1 cellular context compared by ENCODE assay signal in the genomic region with DNA sequence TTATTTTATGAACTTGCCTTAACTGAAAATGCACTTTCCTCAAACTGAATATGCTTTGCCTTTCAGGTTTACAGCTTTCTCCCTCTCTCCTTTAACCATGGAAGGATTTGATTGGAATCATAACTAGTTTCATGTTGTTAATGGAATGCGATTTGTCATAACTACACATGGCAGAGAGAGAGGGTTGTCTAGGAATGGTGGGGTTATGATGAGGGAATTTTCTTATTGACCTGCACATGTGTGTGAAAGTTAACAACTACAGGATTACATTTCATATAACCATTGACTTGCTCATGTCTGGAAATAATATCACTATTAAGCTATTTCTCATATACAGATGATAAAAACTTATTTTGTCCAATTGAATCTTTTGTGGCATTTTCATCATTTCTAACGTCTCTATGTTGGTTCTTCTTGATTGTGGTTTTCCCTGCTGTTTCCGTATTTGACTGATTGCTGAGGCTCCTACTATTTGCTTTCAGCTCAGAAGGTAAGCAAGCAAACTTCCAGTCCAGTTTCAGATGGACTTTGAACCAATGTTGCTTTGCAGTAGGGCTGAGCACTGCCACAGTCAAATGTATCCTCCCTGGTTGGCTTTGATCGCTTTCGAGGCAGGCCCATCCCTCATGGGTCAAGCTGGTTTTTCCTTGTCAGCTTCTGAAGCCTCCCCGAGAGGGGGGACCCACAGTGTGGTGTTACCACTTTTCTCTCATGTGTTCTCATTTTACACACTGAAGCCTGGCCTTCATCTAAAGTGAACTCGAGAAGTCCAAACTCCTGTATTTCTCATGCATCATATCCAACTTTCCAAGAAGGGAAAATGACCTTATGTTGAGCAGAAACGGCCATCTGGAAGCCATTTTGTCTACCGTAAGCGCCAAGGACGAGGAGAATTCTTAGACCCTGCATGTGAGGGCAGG.
A peak's percentile ranks its signal among the peaks of the same experiment; 100 is the strongest.
TF ChIP-seq lines count a peak whose summit lies in the region.

No MANE protein-coding gene starts in this region.

TF ChIP-seq in HepG2, 621 proteins besides CTCF, POLR2A, EP300 and RAD21 (continued from another document and continues in another):
- TF ChIP-seq, protein P1, sequence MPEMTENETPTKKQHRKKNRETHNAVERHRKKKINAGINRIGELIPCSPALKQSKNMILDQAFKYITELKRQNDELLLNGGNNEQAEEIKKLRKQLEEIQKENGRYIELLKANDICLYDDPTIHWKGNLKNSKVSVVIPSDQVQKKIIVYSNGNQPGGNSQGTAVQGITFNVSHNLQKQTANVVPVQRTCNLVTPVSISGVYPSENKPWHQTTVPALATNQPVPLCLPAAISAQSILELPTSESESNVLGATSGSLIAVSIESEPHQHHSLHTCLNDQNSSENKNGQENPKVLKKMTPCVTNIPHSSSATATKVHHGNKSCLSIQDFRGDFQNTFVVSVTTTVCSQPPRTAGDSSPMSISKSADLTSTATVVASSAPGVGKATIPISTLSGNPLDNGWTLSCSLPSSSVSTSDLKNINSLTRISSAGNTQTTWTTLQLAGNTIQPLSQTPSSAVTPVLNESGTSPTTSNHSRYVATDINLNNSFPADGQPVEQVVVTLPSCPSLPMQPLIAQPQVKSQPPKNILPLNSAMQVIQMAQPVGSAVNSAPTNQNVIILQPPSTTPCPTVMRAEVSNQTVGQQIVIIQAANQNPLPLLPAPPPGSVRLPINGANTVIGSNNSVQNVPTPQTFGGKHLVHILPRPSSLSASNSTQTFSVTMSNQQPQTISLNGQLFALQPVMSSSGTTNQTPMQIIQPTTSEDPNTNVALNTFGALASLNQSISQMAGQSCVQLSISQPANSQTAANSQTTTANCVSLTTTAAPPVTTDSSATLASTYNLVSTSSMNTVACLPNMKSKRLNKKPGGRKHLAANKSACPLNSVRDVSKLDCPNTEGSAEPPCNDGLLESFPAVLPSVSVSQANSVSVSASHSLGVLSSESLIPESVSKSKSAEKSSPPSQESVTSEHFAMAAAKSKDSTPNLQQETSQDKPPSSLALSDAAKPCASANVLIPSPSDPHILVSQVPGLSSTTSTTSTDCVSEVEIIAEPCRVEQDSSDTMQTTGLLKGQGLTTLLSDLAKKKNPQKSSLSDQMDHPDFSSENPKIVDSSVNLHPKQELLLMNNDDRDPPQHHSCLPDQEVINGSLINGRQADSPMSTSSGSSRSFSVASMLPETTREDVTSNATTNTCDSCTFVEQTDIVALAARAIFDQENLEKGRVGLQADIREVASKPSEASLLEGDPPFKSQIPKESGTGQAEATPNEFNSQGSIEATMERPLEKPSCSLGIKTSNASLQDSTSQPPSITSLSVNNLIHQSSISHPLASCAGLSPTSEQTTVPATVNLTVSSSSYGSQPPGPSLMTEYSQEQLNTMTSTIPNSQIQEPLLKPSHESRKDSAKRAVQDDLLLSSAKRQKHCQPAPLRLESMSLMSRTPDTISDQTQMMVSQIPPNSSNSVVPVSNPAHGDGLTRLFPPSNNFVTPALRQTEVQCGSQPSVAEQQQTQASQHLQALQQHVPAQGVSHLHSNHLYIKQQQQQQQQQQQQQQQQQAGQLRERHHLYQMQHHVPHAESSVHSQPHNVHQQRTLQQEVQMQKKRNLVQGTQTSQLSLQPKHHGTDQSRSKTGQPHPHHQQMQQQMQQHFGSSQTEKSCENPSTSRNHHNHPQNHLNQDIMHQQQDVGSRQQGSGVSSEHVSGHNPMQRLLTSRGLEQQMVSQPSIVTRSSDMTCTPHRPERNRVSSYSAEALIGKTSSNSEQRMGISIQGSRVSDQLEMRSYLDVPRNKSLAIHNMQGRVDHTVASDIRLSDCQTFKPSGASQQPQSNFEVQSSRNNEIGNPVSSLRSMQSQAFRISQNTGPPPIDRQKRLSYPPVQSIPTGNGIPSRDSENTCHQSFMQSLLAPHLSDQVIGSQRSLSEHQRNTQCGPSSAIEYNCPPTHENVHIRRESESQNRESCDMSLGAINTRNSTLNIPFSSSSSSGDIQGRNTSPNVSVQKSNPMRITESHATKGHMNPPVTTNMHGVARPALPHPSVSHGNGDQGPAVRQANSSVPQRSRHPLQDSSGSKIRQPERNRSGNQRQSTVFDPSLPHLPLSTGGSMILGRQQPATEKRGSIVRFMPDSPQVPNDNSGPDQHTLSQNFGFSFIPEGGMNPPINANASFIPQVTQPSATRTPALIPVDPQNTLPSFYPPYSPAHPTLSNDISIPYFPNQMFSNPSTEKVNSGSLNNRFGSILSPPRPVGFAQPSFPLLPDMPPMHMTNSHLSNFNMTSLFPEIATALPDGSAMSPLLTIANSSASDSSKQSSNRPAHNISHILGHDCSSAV (CRISPR knock-in tag; IDR thresholded peaks at IDR 0.05; ENCODE audit: borderline replicate concordance), result peak; percentile 39; the same call in 1 of the 2 replicates
- TF ChIP-seq, protein P2, sequence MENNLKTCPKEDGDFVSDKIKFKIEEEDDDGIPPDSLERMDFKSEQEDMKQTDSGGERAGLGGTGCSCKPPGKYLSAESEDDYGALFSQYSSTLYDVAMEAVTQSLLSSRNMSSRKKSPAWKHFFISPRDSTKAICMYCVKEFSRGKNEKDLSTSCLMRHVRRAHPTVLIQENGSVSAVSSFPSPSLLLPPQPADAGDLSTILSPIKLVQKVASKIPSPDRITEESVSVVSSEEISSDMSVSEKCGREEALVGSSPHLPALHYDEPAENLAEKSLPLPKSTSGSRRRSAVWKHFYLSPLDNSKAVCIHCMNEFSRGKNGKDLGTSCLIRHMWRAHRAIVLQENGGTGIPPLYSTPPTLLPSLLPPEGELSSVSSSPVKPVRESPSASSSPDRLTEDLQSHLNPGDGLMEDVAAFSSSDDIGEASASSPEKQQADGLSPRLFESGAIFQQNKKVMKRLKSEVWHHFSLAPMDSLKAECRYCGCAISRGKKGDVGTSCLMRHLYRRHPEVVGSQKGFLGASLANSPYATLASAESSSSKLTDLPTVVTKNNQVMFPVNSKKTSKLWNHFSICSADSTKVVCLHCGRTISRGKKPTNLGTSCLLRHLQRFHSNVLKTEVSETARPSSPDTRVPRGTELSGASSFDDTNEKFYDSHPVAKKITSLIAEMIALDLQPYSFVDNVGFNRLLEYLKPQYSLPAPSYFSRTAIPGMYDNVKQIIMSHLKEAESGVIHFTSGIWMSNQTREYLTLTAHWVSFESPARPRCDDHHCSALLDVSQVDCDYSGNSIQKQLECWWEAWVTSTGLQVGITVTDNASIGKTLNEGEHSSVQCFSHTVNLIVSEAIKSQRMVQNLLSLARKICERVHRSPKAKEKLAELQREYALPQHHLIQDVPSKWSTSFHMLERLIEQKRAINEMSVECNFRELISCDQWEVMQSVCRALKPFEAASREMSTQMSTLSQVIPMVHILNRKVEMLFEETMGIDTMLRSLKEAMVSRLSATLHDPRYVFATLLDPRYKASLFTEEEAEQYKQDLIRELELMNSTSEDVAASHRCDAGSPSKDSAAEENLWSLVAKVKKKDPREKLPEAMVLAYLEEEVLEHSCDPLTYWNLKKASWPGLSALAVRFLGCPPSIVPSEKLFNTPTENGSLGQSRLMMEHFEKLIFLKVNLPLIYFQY (CRISPR knock-in tag; IDR thresholded peaks at IDR 0.05; ENCODE audit: borderline replicate concordance), result peak; percentile 95
- TF ChIP-seq, protein P3, sequence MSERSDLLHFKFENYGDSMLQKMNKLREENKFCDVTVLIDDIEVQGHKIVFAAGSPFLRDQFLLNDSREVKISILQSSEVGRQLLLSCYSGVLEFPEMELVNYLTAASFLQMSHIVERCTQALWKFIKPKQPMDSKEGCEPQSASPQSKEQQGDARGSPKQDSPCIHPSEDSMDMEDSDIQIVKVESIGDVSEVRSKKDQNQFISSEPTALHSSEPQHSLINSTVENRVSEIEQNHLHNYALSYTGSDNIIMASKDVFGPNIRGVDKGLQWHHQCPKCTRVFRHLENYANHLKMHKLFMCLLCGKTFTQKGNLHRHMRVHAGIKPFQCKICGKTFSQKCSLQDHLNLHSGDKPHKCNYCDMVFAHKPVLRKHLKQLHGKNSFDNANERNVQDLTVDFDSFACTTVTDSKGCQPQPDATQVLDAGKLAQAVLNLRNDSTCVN (CRISPR knock-in tag; IDR thresholded peaks at IDR 0.05; ENCODE audit: borderline replicate concordance), result peak; percentile 79
- TF ChIP-seq HNRNPL (IDR thresholded peaks at IDR 0.05; ENCODE audit: low read depth, low read length), result no peak
- TF ChIP-seq ZNF33B (CRISPR knock-in tag; IDR thresholded peaks at IDR 0.05), result no peak
- TF ChIP-seq ZNF703 (CRISPR knock-in tag; IDR thresholded peaks at IDR 0.05; ENCODE audit: borderline replicate concordance), result no peak
- TF ChIP-seq KLF12 (CRISPR knock-in tag; IDR thresholded peaks at IDR 0.05; ENCODE audit: borderline replicate concordance), result peak; percentile 21; the same call in 1 of the 2 replicates
- TF ChIP-seq, protein P4, sequence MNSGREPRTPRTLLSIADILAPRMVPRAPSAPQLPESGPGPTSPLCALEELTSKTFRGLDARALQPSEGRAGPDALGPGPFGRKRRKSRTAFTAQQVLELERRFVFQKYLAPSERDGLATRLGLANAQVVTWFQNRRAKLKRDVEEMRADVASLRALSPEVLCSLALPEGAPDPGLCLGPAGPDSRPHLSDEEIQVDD (CRISPR knock-in tag; IDR thresholded peaks at IDR 0.05; ENCODE audit: borderline replicate concordance), result no peak
- peak; percentile 87 for TF ChIP-seq CREM (IDR thresholded peaks at IDR 0.05)
- TF ChIP-seq CREM (CRISPR knock-in tag; IDR thresholded peaks at IDR 0.05), result no peak
- TF ChIP-seq HNRNPH1 (optimal IDR thresholded peaks at IDR 0.05; ENCODE audit: low read depth, low read length), result no peak
- TF ChIP-seq ZSCAN29 (CRISPR knock-in tag; conservative IDR thresholded peaks at IDR 0.05), result peak; percentile 97
- peak; percentile 98 for TF ChIP-seq ZKSCAN8 (CRISPR knock-in tag; IDR thresholded peaks at IDR 0.05; ENCODE audit: borderline replicate concordance)
- TF ChIP-seq CREB1 (IDR thresholded peaks at IDR 0.05), result peak; percentile 8; the same call in 1 of the 2 replicates
- TF ChIP-seq CREB1 (CRISPR knock-in tag; IDR thresholded peaks at IDR 0.05), result peak; percentile 83
- peak; percentile 98 for TF ChIP-seq HMG20A (CRISPR knock-in tag; IDR thresholded peaks at IDR 0.05; ENCODE audit: borderline replicate concordance)
- no peak for TF ChIP-seq NONO (IDR thresholded peaks at IDR 0.05)
- peak; percentile 82 for TF ChIP-seq NONO (CRISPR knock-in tag; conservative IDR thresholded peaks at IDR 0.05)
- TF ChIP-seq, protein P5, sequence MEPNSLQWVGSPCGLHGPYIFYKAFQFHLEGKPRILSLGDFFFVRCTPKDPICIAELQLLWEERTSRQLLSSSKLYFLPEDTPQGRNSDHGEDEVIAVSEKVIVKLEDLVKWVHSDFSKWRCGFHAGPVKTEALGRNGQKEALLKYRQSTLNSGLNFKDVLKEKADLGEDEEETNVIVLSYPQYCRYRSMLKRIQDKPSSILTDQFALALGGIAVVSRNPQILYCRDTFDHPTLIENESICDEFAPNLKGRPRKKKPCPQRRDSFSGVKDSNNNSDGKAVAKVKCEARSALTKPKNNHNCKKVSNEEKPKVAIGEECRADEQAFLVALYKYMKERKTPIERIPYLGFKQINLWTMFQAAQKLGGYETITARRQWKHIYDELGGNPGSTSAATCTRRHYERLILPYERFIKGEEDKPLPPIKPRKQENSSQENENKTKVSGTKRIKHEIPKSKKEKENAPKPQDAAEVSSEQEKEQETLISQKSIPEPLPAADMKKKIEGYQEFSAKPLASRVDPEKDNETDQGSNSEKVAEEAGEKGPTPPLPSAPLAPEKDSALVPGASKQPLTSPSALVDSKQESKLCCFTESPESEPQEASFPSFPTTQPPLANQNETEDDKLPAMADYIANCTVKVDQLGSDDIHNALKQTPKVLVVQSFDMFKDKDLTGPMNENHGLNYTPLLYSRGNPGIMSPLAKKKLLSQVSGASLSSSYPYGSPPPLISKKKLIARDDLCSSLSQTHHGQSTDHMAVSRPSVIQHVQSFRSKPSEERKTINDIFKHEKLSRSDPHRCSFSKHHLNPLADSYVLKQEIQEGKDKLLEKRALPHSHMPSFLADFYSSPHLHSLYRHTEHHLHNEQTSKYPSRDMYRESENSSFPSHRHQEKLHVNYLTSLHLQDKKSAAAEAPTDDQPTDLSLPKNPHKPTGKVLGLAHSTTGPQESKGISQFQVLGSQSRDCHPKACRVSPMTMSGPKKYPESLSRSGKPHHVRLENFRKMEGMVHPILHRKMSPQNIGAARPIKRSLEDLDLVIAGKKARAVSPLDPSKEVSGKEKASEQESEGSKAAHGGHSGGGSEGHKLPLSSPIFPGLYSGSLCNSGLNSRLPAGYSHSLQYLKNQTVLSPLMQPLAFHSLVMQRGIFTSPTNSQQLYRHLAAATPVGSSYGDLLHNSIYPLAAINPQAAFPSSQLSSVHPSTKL (CRISPR knock-in tag; IDR thresholded peaks at IDR 0.05), result peak; percentile 99
- TF ChIP-seq ZNF441 (CRISPR knock-in tag; IDR thresholded peaks at IDR 0.05; ENCODE audit: borderline replicate concordance), result peak; percentile 84
- peak; percentile 79 for TF ChIP-seq MEF2D (CRISPR knock-in tag; IDR thresholded peaks at IDR 0.05)
- peak; percentile 80; the same call in 1 of the 2 replicates for TF ChIP-seq ZNF766 (CRISPR knock-in tag; IDR thresholded peaks at IDR 0.05; ENCODE audit: borderline replicate concordance)
- TF ChIP-seq ZEB1 (IDR thresholded peaks at IDR 0.05; ENCODE audit: insufficient replicate concordance, low read depth), result peak; percentile 53
- TF ChIP-seq SRY (CRISPR knock-in tag; IDR thresholded peaks at IDR 0.05), result peak; percentile 74; the same call in 1 of the 2 replicates
- peak; percentile 53; the same call in 1 of the 2 replicates for TF ChIP-seq ZNF652 (CRISPR knock-in tag; IDR thresholded peaks at IDR 0.05; ENCODE audit: borderline replicate concordance, low read depth)
- no peak for TF ChIP-seq ZNF883 (CRISPR knock-in tag; IDR thresholded peaks at IDR 0.05; ENCODE audit: not compliant biosample characterization)
- TF ChIP-seq KAT7 (CRISPR knock-in tag; IDR thresholded peaks at IDR 0.05; ENCODE audit: borderline replicate concordance), result peak; percentile 95
- peak; percentile 97 for TF ChIP-seq HNF4G (IDR thresholded peaks at IDR 0.05; ENCODE audit: borderline replicate concordance, low read depth, low read length)
- peak; percentile 99 for TF ChIP-seq HNF4G (CRISPR knock-in tag; IDR thresholded peaks at IDR 0.05; ENCODE audit: borderline replicate concordance, low read depth)
- TF ChIP-seq ZNF547 (CRISPR knock-in tag; IDR thresholded peaks at IDR 0.05), result peak; percentile 82; the same call in 1 of the 2 replicates
- 0 out of 2 replicates have a peak, but pooled peaks have one; percentile 29 for TF ChIP-seq ZNF569 (CRISPR knock-in tag; IDR thresholded peaks at IDR 0.05; ENCODE audit: borderline replicate concordance)
- TF ChIP-seq ZNF335 (CRISPR knock-in tag; IDR thresholded peaks at IDR 0.05), result peak; percentile 83
- TF ChIP-seq, protein P6, sequence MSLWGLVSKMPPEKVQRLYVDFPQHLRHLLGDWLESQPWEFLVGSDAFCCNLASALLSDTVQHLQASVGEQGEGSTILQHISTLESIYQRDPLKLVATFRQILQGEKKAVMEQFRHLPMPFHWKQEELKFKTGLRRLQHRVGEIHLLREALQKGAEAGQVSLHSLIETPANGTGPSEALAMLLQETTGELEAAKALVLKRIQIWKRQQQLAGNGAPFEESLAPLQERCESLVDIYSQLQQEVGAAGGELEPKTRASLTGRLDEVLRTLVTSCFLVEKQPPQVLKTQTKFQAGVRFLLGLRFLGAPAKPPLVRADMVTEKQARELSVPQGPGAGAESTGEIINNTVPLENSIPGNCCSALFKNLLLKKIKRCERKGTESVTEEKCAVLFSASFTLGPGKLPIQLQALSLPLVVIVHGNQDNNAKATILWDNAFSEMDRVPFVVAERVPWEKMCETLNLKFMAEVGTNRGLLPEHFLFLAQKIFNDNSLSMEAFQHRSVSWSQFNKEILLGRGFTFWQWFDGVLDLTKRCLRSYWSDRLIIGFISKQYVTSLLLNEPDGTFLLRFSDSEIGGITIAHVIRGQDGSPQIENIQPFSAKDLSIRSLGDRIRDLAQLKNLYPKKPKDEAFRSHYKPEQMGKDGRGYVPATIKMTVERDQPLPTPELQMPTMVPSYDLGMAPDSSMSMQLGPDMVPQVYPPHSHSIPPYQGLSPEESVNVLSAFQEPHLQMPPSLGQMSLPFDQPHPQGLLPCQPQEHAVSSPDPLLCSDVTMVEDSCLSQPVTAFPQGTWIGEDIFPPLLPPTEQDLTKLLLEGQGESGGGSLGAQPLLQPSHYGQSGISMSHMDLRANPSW (CRISPR knock-in tag; IDR thresholded peaks at IDR 0.05; ENCODE audit: borderline replicate concordance), result peak; percentile 99
- peak; percentile 82 for TF ChIP-seq NR2F2 (IDR thresholded peaks at IDR 0.05; ENCODE audit: borderline replicate concordance, low read depth)
